25 cellular contexts compared by ENCODE assay signal in genomic region chr7:149780636-149781419, GRCh38. TPM values are rescaled to one million over a fixed set of nuclear protein-coding genes. Genes with fewer than 3 reads are reported as not detected.
"Had no signal": no experiment of that assay in that cellular context is flagged by ENCODE, and none has a peak within 500 bp of the region (broad histone marks: within the 10 kb centered on the region; RNA-seq: fewer than 3 reads in every experiment).

No MANE protein-coding gene starts in this region.

- ATAC-seq: activated CD8-positive, alpha-beta T cell treated with anti-CD3 and anti-CD28 coated beads, Interleukin-2, amount 10 ng/mL, durations not matched to agents 7 days and 5 days; activated naive CD8-positive, alpha-beta T cell treated with anti-CD3 and anti-CD28 coated beads, Interleukin-2, amount 50 U/mL, for 24 hours; foreskin keratinocyte; left lung; sciatic nerve; stimulated activated memory B cell treated with anti-CD40 and anti-IgM and Interleukin-4, amounts not matched to agents 10 μg/mL and 1 μg/mL and 100 μg/mL, for 72 hours had no signal

- H3K27me3 ChIP-seq: left lung, transverse colon had no signal

- H3K36me3 ChIP-seq: left lung, stomach, suprapubic skin, transverse colon, WERI-Rb-1 had no signal

- H3K4me3 ChIP-seq: left lung, stomach, suprapubic skin, transverse colon had no signal

- H3K9me3 ChIP-seq: left lung, stomach, suprapubic skin, transverse colon had no signal

- H3K4me1 ChIP-seq: foreskin keratinocyte, transverse colon had no signal

- H3K27ac ChIP-seq: foreskin keratinocyte, left lung, stomach, suprapubic skin, transverse colon, WERI-Rb-1 had no signal

- FAIRE-seq: small intestine, TTC549, urothelium cell line had no signal

- DNase-seq: activated CD4-positive, alpha-beta T cell treated with anti-CD3 and anti-CD28 coated beads, Interleukin-2, amount 10 ng/mL, durations not matched to agents 7 days and 5 days; activated CD4-positive, CD25-positive, alpha-beta regulatory T cell treated with anti-CD3 and anti-CD28 coated beads, Interleukin-2, amount 50 U/mL, for 72 hours; activated CD8-positive, alpha-beta T cell treated with anti-CD3 and anti-CD28 coated beads, Interleukin-2, amount 10 ng/mL, durations not matched to agents 7 days and 5 days; activated gamma-delta T cell; activated naive CD4-positive, alpha-beta T cell treated with anti-CD3 and anti-CD28 coated beads, Interleukin-2, amount 50 U/mL, for 16 hours; activated naive CD8-positive, alpha-beta T cell treated with anti-CD3 and anti-CD28 coated beads, Interleukin-2, amount 50 U/mL, for 24 hours; anterior cingulate cortex; caudate nucleus; dermis blood vessel endothelial cell; effector memory CD4-positive, alpha-beta T cell; foreskin keratinocyte; mammary epithelial cell; nucleus accumbens; small intestine; stimulated activated CD4-positive, alpha-beta T cell treated with anti-CD3 and anti-CD28 coated beads, Interleukin-2, amount 100 ng/mL, for 24 hours; stomach; transverse colon; WERI-Rb-1 had no signal

RNA-seq across cellular contexts. Expression of gene ZNF467, which starts 7.4 kb away (rescaled TPM):
- total RNA-seq: kidney epithelial cell had no signal
